In genomic region chr7:97772034-97772891, GRCh38 we compare ENCODE assay signal across 15 cellular contexts. TPM values are rescaled to one million over a fixed set of nuclear protein-coding genes. Genes with fewer than 3 reads are reported as not detected.
"Had no signal": no experiment of that assay in that cellular context is flagged by ENCODE, and none has a peak within 500 bp of the region (broad histone marks: within the 10 kb centered on the region; RNA-seq: fewer than 3 reads in every experiment).

No MANE protein-coding gene starts in this region.

- H3K27me3 ChIP-seq: stomach, uterus had no signal

- H3K4me3 Mint-ChIP-seq: activated CD4-positive, alpha-beta T cell treated with anti-CD3 and anti-CD28 coated beads, Interleukin-2, amount 10 ng/mL, durations not matched to agents 24 days and 14 days; activated T-helper 1 cell treated with anti-CD3 and anti-CD28 coated beads, Interleukin-12 subunit alpha, Interleukin-12 subunit beta, Interleukin-2, Interleukin-4 antibody, amounts not matched to agents 30 ng/mL and 10 ng/mL and 1 ng/mL, durations not matched to agents 14 hours and 24 hours and 36 hours; naive B cell; WTC11 had no signal

- H3K36me3 ChIP-seq: stomach, thoracic aorta, uterus had no signal

- H3K4me1 ChIP-seq: parathyroid adenoma, uterus had no signal

- H3K4me3 ChIP-seq: coronary artery, stomach, thoracic aorta, uterus had no signal

- H3K9me3 ChIP-seq: stomach, thoracic aorta, uterus had no signal

- H3K4me1 Mint-ChIP-seq: activated CD4-positive, alpha-beta T cell treated with anti-CD3 and anti-CD28 coated beads, Interleukin-2, amount 10 ng/mL, durations not matched to agents 24 days and 14 days; naive B cell had no signal

- H3K27ac ChIP-seq: coronary artery, parathyroid adenoma, thoracic aorta, uterus had no signal

- H3K9me3 Mint-ChIP-seq: activated CD4-positive, alpha-beta T cell treated with anti-CD3 and anti-CD28 coated beads, Interleukin-2, amount 10 ng/mL, durations not matched to agents 24 days and 14 days; activated T-helper 1 cell treated with anti-CD3 and anti-CD28 coated beads, Interleukin-12 subunit alpha, Interleukin-12 subunit beta, Interleukin-2, Interleukin-4 antibody, amounts not matched to agents 30 ng/mL and 10 ng/mL and 1 ng/mL, durations not matched to agents 14 hours and 24 hours and 36 hours; WTC11 had no signal

- ATAC-seq: WTC11 had no signal

- H3K27ac Mint-ChIP-seq: activated CD4-positive, alpha-beta T cell treated with anti-CD3 and anti-CD28 coated beads, Interleukin-2, amount 10 ng/mL, durations not matched to agents 24 days and 14 days; activated T-helper 1 cell treated with anti-CD3 and anti-CD28 coated beads, Interleukin-12 subunit alpha, Interleukin-12 subunit beta, Interleukin-2, Interleukin-4 antibody, amounts not matched to agents 30 ng/mL and 10 ng/mL and 1 ng/mL, durations not matched to agents 14 hours and 24 hours and 36 hours; naive B cell; WTC11 had no signal

- H3K27me3 Mint-ChIP-seq: activated CD4-positive, alpha-beta T cell treated with anti-CD3 and anti-CD28 coated beads, Interleukin-2, amount 10 ng/mL, durations not matched to agents 24 days and 14 days had no signal

- H3K36me3 Mint-ChIP-seq: naive B cell, WTC11 had no signal

- DNase-seq: activated CD4-positive, alpha-beta T cell treated with anti-CD3 and anti-CD28 coated beads, Interleukin-2, amount 10 ng/mL, durations not matched to agents 24 days and 14 days; activated naive CD4-positive, alpha-beta T cell treated with Interleukin-2 at 50 U/mL for 16 hours; effector CD8-positive, alpha-beta T cell; naive B cell; retina; stimulated activated CD4-positive, alpha-beta T cell treated with anti-CD3 and anti-CD28 coated beads, Interleukin-4, amount 100 ng/mL, for 4 hours; stomach; uterus had no signal

RNA-seq across cellular contexts. Expression of gene TAC1, which starts 40.4 kb away (rescaled TPM):
- total RNA-seq: cardiac septum, liver had no signal
